Comparison of ENCODE assay signal across 8 cellular contexts in the genomic region with DNA sequence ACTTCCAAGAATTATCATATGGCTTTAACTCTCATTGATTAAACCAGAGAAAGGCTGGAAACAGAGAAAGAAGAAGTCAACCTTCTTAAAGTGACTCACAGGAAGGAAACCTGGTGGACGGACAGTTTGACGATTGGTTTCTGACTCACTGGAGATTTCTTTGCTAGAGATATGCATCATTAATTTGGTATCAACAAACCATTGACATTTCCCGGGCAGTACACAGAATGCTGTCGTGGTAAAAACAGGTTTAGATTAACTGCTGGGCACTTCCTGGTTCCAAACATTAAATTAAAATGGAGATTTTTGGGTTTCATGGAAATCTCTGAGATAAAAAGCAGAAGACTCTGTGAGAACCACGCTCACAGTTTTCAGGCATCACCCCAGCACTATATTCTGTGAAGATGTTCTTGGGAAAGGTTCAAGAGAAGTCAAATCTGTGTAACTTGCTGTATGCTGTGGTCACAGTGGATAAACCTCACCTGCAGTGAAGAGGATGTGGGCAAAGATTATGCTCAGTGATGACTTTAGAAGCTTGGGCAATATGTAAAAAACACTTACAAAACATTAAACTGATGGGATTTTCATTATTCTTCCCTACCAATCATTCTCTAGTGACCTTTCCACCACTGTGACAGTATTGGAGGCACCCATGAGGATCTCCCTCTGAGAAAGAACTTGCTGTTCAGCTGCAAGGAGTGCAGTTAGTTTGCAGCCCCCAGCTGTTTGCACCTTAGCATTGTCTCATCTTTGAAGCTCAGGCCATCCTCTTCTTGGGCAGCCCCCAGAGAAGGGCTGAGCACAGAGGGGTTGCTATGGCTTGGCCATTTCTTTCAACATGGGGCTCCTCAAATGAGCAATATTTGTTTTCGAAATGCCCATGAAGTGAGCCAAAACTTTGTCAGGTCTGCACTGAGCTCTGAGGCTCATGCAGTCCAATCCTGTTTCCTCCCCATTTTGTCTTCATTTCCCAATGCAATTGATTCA.
DNase-seq lines count a peak whose midpoint lies in the region; ATAC-seq and TF ChIP-seq lines count a peak whose summit lies in the region.

No MANE protein-coding gene starts in this region.

- DNase-seq in NOMO-1 (lab: John Stamatoyannopoulos, UW; ENCODE audit: unreplicated experiment in 2 of 2) (peak; percentile 51 to 94), trophoblast cell (peak; percentile 18 to 35), NCI-H2107 treated with DMSO at 0.1 percent for 48 hours (lab: John Stamatoyannopoulos, UW; ENCODE audit: unreplicated experiment) (no peak), hepatic stellate cell (ENCODE audit: low spot score) (no peak), BE2C (no peak)
- peak; percentile 69 for DNase-seq in activated naive CD4-positive, alpha-beta T cell treated with anti-CD3 and anti-CD28 coated beads, Interleukin-2, amount 10 ng/mL, durations not matched to agents 7 days and 5 days

- peaks cover 19% of the 10 kb centered on the region for H3K9me3 Mint-ChIP-seq in activated naive CD4-positive, alpha-beta T cell treated with anti-CD3 and anti-CD28 coated beads, Interleukin-2, amount 10 ng/mL, durations not matched to agents 7 days and 5 days

- no peak overlapping the region for H3K4ac ChIP-seq in trophoblast cell (ENCODE audit: low read depth, low read length)

- no peaks in the 10 kb centered on the region for H3K27me3 Mint-ChIP-seq in activated naive CD4-positive, alpha-beta T cell treated with anti-CD3 and anti-CD28 coated beads, Interleukin-2, amount 10 ng/mL, durations not matched to agents 7 days and 5 days

- H3K9ac ChIP-seq in trophoblast cell (ENCODE audit: low read length): no peak overlapping the region

- no peaks in the 10 kb centered on the region for H3K79me1 ChIP-seq in trophoblast cell (ENCODE audit: low read length)

- no peak overlapping the region for H3K27ac ChIP-seq in trophoblast cell (ENCODE audit: low read depth, low read length)

- H3K36me3 ChIP-seq in trophoblast cell (ENCODE audit: control insufficient read depth in 1 of 2, insufficient read depth in 2 of 2, low read length in 2 of 2) (no peaks in the 10 kb centered on the region), BE2C (no peaks in the 10 kb centered on the region)

- H2AK5ac ChIP-seq in trophoblast cell (ENCODE audit: low read length): no peak overlapping the region

- H3K9me3 ChIP-seq in trophoblast cell (ENCODE audit: insufficient read depth, low read depth, low read length) (no peaks in the 10 kb centered on the region), BE2C (no peaks in the 10 kb centered on the region)

- H2BK120ac ChIP-seq in trophoblast cell (ENCODE audit: insufficient read depth, low read length, poor library complexity): no peak overlapping the region

- CTCF ChIA-PET in activated naive CD4-positive, alpha-beta T cell treated with anti-CD3 and anti-CD28 coated beads, Interleukin-2, amount 10 ng/mL, durations not matched to agents 7 days and 5 days (lab: Charles Lee): interaction anchor here (0.7 to 1.8 kb wide), 7 partner anchors 33 to 228 kb away, joined by 3 to 5 read pairs (median 3); no protein-coding TSS in a partner anchor

- no peak overlapping the region for H2BK12ac ChIP-seq in trophoblast cell (ENCODE audit: low read length)

- peak overlapping the region; percentile 67 for H3K4me3 Mint-ChIP-seq in activated naive CD4-positive, alpha-beta T cell treated with anti-CD3 and anti-CD28 coated beads, Interleukin-2, amount 10 ng/mL, durations not matched to agents 7 days and 5 days

- H3K4me3 ChIP-seq in trophoblast cell (ENCODE audit: low read depth, low read length): no peak overlapping the region
- no peak overlapping the region for H3K4me3 ChIP-seq in BE2C (ENCODE audit: low read depth, low read length)

- no peak overlapping the region for H2AFZ ChIP-seq in trophoblast cell (ENCODE audit: insufficient read depth, low read length, poor library complexity)

- ATAC-seq in GM18505 (IDR thresholded peaks at IDR 0.05; ENCODE audit: unreplicated experiment) (peak; percentile 64), HG02642 (IDR thresholded peaks at IDR 0.05; ENCODE audit: poor library complexity, unreplicated experiment) (peak; percentile 49)

- WGBS in trophoblast cell (ENCODE audit: extremely low coverage, insufficient coverage, insufficient read length): no CpG with 5 or more reads among the region's 6 CpGs

- no peak overlapping the region for H3K23ac ChIP-seq in trophoblast cell (ENCODE audit: low read length)

- H4K91ac ChIP-seq in trophoblast cell (ENCODE audit: low read depth, low read length): no peak overlapping the region

- no peak overlapping the region for H2BK5ac ChIP-seq in trophoblast cell (ENCODE audit: low read depth, low read length, poor library complexity)

- H3K18ac ChIP-seq in trophoblast cell (ENCODE audit: low read length): no peak overlapping the region

- peak overlapping the region; percentile 98 for H3K27ac Mint-ChIP-seq in activated naive CD4-positive, alpha-beta T cell treated with anti-CD3 and anti-CD28 coated beads, Interleukin-2, amount 10 ng/mL, durations not matched to agents 7 days and 5 days

- H3K4me1 Mint-ChIP-seq in activated naive CD4-positive, alpha-beta T cell treated with anti-CD3 and anti-CD28 coated beads, Interleukin-2, amount 10 ng/mL, durations not matched to agents 7 days and 5 days: peaks cover 79% of the 10 kb centered on the region

- no peak overlapping the region for H3K4me2 ChIP-seq in trophoblast cell (ENCODE audit: low read length)

- peaks cover 15% of the 10 kb centered on the region for H3K36me3 Mint-ChIP-seq in activated naive CD4-positive, alpha-beta T cell treated with anti-CD3 and anti-CD28 coated beads, Interleukin-2, amount 10 ng/mL, durations not matched to agents 7 days and 5 days

- H3K4me1 ChIP-seq in trophoblast cell (ENCODE audit: control insufficient read depth in 1 of 2, insufficient read depth in 2 of 2, low read length in 2 of 2) (peaks cover 4 to 8% of the 10 kb centered on the region in 2 experiments), BE2C (no peaks in the 10 kb centered on the region)

- TF ChIP-seq POLR2A in GM18505 (IDR thresholded peaks at IDR 0.05; ENCODE audit: borderline replicate concordance, extremely low read depth, insufficient read depth, insufficient read length): no peak

- TF ChIP-seq CTCF in BE2C (IDR thresholded peaks at IDR 0.05; ENCODE audit: low read depth, low read length): no peak

- no peak overlapping the region for H4K12ac ChIP-seq in trophoblast cell (ENCODE audit: low read depth, low read length)

- no peak overlapping the region for H3K14ac ChIP-seq in trophoblast cell (ENCODE audit: low read length)

- H3K79me2 ChIP-seq in trophoblast cell (ENCODE audit: control insufficient read depth, insufficient read depth, low read length, poor library complexity): no peaks in the 10 kb centered on the region

- H3K27me3 ChIP-seq in trophoblast cell (ENCODE audit: insufficient read depth, low read length) (no peaks in the 10 kb centered on the region), BE2C (no peaks in the 10 kb centered on the region)

- H4K8ac ChIP-seq in trophoblast cell (ENCODE audit: low read depth, low read length): no peak overlapping the region

Comparison
In these comparisons a context has a peak if more than half of its experiments do, and no peak if none do; other contexts are left out.
1. DNase-seq: peak in NOMO-1 (2 of 2), activated naive CD4-positive, alpha-beta T cell treated with anti-CD3 and anti-CD28 coated beads, Interleukin-2, amount 10 ng/mL, durations not matched to agents 7 days and 5 days (single experiment) and trophoblast cell (2 of 2); none in NCI-H2107 treated with DMSO at 0.1 percent for 48 hours (single experiment), hepatic stellate cell (single experiment) and BE2C (single experiment).